1 cellular context compared by ENCODE assay signal in the genomic region with DNA sequence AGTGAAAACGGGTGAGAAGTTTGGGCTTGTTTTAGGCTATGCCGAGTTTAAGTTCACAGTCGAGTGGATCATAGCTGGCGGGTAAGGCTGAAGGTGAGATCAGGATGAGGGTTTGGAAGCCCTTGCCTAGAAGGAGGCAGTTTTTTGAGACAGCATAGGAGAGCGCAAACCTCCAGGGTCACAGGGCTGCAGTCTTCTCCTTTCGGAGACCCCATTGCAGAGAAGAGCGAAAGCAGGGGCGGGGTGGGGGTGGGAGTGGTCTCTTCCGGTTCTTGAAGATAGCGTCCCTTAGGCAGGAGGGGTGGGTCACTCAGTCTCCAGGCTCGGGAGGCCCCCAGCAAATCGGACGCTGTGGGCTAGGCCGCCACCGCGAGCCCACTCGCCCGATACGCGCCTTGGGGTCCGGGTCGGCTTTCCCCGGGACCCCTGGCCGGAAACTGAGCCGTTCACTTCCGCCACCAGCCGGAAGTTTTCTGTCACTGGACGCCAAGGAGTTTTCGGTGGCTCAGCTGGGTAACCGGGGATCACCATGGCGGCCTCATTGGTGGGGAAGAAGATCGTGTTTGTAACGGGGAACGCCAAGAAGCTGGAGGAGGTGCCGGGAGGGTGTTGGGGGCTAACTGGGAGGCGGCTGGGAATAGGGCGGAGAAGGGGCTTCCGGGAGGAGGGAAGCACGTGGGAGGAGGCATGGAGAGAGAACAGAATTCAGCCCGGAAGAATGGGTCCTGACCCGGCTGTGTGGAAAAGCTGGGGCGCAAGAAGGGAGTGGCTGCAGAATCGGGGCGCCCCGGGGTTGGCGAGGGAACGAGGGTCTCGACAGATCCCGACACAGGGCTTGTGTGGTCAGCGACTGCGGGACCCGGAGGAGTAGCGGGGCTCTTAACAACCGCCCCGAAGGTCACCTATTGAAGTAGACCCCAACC.
TF ChIP-seq lines count a peak whose summit lies in the region.

A gene (plus strand): TSS at position 476 of the 923 bp plus-strand sequence. CDS start 54 bp downstream, at position 530.

TF ChIP-seq in HepG2, 621 proteins besides CTCF, POLR2A, EP300 and RAD21 (continued from another document and continues in another):
- TF ChIP-seq, protein P1, sequence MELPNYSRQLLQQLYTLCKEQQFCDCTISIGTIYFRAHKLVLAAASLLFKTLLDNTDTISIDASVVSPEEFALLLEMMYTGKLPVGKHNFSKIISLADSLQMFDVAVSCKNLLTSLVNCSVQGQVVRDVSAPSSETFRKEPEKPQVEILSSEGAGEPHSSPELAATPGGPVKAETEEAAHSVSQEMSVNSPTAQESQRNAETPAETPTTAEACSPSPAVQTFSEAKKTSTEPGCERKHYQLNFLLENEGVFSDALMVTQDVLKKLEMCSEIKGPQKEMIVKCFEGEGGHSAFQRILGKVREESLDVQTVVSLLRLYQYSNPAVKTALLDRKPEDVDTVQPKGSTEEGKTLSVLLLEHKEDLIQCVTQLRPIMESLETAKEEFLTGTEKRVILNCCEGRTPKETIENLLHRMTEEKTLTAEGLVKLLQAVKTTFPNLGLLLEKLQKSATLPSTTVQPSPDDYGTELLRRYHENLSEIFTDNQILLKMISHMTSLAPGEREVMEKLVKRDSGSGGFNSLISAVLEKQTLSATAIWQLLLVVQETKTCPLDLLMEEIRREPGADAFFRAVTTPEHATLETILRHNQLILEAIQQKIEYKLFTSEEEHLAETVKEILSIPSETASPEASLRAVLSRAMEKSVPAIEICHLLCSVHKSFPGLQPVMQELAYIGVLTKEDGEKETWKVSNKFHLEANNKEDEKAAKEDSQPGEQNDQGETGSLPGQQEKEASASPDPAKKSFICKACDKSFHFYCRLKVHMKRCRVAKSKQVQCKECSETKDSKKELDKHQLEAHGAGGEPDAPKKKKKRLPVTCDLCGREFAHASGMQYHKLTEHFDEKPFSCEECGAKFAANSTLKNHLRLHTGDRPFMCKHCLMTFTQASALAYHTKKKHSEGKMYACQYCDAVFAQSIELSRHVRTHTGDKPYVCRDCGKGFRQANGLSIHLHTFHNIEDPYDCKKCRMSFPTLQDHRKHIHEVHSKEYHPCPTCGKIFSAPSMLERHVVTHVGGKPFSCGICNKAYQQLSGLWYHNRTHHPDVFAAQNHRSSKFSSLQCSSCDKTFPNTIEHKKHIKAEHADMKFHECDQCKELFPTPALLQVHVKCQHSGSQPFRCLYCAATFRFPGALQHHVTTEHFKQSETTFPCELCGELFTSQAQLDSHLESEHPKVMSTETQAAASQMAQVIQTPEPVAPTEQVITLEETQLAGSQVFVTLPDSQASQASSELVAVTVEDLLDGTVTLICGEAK (IDR thresholded peaks at IDR 0.05), result peak; percentile 77
- TF ChIP-seq, protein P1 (CRISPR knock-in tag; IDR thresholded peaks at IDR 0.05), result peak; percentile 74; the same call in 1 of the 2 replicates
- no peak for TF ChIP-seq MTF2 (CRISPR knock-in tag; IDR thresholded peaks at IDR 0.05; ENCODE audit: borderline replicate concordance)
- no peak for TF ChIP-seq MTA3 (CRISPR knock-in tag; IDR thresholded peaks at IDR 0.05)
- TF ChIP-seq ZNF451 (CRISPR knock-in tag; IDR thresholded peaks at IDR 0.05), result no peak
- TF ChIP-seq ZNF431 (CRISPR knock-in tag; IDR thresholded peaks at IDR 0.05; ENCODE audit: borderline replicate concordance, low read depth), result 0 out of 2 replicates have a peak, but pooled peaks have one; percentile 47
- TF ChIP-seq PHF5A (CRISPR knock-in tag; IDR thresholded peaks at IDR 0.05; ENCODE audit: low read depth, unreplicated experiment), result peak; percentile 81
- TF ChIP-seq ZC3H4 (CRISPR knock-in tag; IDR thresholded peaks at IDR 0.05; ENCODE audit: borderline replicate concordance), result no peak
- no peak for TF ChIP-seq HNRNPUL1 (IDR thresholded peaks at IDR 0.05; ENCODE audit: low read depth, low read length)
- no peak for TF ChIP-seq MBNL3 (CRISPR knock-in tag; conservative IDR thresholded peaks at IDR 0.05)
- TF ChIP-seq MZF1 (CRISPR knock-in tag; IDR thresholded peaks at IDR 0.05; ENCODE audit: borderline replicate concordance), result 0 out of 2 replicates have a peak, but pooled peaks have one; percentile 14
- TF ChIP-seq YEATS2 (CRISPR knock-in tag; IDR thresholded peaks at IDR 0.05; ENCODE audit: borderline replicate concordance), result peak; percentile 90
- peak; percentile 40; the same call in 1 of the 2 replicates for TF ChIP-seq FOSL2 (CRISPR knock-in tag; IDR thresholded peaks at IDR 0.05)
- TF ChIP-seq, protein P2, sequence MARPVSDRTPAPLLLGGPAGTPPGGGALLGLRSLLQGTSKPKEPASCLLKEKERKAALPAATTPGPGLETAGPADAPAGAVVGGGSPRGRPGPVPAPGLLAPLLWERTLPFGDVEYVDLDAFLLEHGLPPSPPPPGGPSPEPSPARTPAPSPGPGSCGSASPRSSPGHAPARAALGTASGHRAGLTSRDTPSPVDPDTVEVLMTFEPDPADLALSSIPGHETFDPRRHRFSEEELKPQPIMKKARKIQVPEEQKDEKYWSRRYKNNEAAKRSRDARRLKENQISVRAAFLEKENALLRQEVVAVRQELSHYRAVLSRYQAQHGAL (CRISPR knock-in tag; IDR thresholded peaks at IDR 0.05; ENCODE audit: not compliant biosample characterization), result no peak
- peak; percentile 73 for TF ChIP-seq ATF7-NPFF (CRISPR knock-in tag; IDR thresholded peaks at IDR 0.05; ENCODE audit: low read depth)
- no peak for TF ChIP-seq ZNF629 (CRISPR knock-in tag; conservative IDR thresholded peaks at IDR 0.05)
- no peak for TF ChIP-seq FIP1L1 (IDR thresholded peaks at IDR 0.05; ENCODE audit: borderline replicate concordance, insufficient read depth, low read depth, low read length)
- TF ChIP-seq, protein P3, sequence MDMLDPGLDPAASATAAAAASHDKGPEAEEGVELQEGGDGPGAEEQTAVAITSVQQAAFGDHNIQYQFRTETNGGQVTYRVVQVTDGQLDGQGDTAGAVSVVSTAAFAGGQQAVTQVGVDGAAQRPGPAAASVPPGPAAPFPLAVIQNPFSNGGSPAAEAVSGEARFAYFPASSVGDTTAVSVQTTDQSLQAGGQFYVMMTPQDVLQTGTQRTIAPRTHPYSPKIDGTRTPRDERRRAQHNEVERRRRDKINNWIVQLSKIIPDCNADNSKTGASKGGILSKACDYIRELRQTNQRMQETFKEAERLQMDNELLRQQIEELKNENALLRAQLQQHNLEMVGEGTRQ (IDR thresholded peaks at IDR 0.05; ENCODE audit: low read depth, low read length), result no peak
- TF ChIP-seq, protein P3 (CRISPR knock-in tag; IDR thresholded peaks at IDR 0.05; ENCODE audit: borderline replicate concordance), result no peak
- TF ChIP-seq ATAD3A (CRISPR knock-in tag; IDR thresholded peaks at IDR 0.05), result 0 out of 2 replicates have a peak, but pooled peaks have one; percentile 44
- 0 out of 2 replicates have a peak, but pooled peaks have one; percentile 60 for TF ChIP-seq ZNF136 (CRISPR knock-in tag; IDR thresholded peaks at IDR 0.05; ENCODE audit: low read depth)
- TF ChIP-seq, protein P4, sequence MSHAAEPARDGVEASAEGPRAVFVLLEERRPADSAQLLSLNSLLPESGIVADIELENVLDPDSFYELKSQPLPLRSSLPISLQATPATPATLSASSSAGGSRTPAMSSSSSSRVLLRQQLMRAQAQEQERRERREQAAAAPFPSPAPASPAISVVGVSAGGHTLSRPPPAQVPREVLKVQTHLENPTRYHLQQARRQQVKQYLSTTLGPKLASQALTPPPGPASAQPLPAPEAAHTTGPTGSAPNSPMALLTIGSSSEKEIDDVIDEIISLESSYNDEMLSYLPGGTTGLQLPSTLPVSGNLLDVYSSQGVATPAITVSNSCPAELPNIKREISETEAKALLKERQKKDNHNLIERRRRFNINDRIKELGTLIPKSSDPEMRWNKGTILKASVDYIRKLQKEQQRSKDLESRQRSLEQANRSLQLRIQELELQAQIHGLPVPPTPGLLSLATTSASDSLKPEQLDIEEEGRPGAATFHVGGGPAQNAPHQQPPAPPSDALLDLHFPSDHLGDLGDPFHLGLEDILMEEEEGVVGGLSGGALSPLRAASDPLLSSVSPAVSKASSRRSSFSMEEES (CRISPR knock-in tag; IDR thresholded peaks at IDR 0.05), result peak; percentile 59; the same call in 1 of the 2 replicates
- peak; percentile 84; the same call in 1 of the 2 replicates for TF ChIP-seq ZNF782 (CRISPR knock-in tag; IDR thresholded peaks at IDR 0.05; ENCODE audit: borderline replicate concordance)
- TF ChIP-seq, protein P5, sequence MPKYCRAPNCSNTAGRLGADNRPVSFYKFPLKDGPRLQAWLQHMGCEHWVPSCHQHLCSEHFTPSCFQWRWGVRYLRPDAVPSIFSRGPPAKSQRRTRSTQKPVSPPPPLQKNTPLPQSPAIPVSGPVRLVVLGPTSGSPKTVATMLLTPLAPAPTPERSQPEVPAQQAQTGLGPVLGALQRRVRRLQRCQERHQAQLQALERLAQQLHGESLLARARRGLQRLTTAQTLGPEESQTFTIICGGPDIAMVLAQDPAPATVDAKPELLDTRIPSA (CRISPR knock-in tag; IDR thresholded peaks at IDR 0.05; ENCODE audit: borderline replicate concordance), result no peak
- TF ChIP-seq ZNF891 (CRISPR knock-in tag; IDR thresholded peaks at IDR 0.05), result peak; percentile 46; the same call in 1 of the 2 replicates
- TF ChIP-seq, protein P6, sequence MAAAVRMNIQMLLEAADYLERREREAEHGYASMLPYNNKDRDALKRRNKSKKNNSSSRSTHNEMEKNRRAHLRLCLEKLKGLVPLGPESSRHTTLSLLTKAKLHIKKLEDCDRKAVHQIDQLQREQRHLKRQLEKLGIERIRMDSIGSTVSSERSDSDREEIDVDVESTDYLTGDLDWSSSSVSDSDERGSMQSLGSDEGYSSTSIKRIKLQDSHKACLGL (CRISPR knock-in tag; IDR thresholded peaks at IDR 0.05), result peak; percentile 96; the same call in 1 of the 2 replicates
- TF ChIP-seq, protein P7, sequence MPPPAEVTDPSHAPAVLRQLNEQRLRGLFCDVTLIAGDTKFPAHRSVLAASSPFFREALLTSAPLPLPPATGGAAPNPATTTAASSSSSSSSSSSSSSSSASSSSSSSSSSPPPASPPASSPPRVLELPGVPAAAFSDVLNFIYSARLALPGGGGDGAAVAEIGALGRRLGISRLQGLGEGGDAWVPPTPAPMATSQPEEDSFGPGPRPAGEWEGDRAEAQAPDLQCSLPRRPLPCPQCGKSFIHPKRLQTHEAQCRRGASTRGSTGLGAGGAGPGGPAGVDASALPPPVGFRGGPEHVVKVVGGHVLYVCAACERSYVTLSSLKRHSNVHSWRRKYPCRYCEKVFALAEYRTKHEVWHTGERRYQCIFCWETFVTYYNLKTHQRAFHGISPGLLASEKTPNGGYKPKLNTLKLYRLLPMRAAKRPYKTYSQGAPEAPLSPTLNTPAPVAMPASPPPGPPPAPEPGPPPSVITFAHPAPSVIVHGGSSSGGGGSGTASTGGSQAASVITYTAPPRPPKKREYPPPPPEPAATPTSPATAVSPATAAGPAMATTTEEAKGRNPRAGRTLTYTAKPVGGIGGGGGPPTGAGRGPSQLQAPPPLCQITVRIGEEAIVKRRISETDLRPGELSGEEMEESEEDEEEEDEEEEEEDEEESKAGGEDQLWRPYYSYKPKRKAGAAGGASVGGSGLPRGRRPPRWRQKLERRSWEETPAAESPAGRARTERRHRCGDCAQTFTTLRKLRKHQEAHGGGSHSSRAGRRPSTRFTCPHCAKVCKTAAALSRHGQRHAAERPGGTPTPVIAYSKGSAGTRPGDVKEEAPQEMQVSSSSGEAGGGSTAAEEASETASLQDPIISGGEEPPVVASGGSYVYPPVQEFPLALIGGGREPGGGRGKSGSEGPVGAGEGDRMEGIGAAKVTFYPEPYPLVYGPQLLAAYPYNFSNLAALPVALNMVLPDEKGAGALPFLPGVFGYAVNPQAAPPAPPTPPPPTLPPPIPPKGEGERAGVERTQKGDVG (CRISPR knock-in tag; IDR thresholded peaks at IDR 0.05; ENCODE audit: borderline replicate concordance), result peak; percentile 89
- TF ChIP-seq ZNF792 (CRISPR knock-in tag; IDR thresholded peaks at IDR 0.05), result peak; percentile 58; the same call in 1 of the 2 replicates
- TF ChIP-seq ZNF556 (CRISPR knock-in tag; IDR thresholded peaks at IDR 0.05; ENCODE audit: borderline replicate concordance), result peak; percentile 94; the same call in 1 of the 2 replicates
- TF ChIP-seq, protein P8, sequence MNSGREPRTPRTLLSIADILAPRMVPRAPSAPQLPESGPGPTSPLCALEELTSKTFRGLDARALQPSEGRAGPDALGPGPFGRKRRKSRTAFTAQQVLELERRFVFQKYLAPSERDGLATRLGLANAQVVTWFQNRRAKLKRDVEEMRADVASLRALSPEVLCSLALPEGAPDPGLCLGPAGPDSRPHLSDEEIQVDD (CRISPR knock-in tag; IDR thresholded peaks at IDR 0.05; ENCODE audit: borderline replicate concordance), result 0 out of 2 replicates have a peak, but pooled peaks have one; percentile 74
